In the genomic region with DNA sequence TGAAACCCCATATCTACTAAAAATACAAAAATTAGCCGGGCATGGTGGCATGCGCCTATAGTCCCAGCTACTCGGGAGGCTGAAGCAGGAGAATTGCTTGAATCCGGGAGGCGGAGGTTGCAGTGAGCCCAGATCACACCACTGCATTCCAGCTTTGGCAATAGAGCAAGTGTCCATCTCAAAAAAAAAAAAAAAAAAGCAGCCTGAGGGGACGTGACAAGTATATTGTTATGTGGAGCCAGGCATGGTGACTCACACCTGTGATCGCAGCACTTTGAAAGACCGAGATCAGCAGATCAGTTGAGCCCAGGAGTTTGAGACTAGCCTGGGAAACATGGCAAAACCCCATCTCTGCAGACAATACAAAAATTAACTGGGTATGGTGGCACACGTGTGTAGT, we compare ENCODE assay signal across 3 cellular contexts. TPM values are rescaled to one million over a fixed set of nuclear protein-coding genes. Genes with fewer than 3 reads are reported as not detected.
"Had no signal": no experiment of that assay in that cellular context is flagged by ENCODE, and none has a peak within 500 bp of the region (broad histone marks: within the 10 kb centered on the region; RNA-seq: fewer than 3 reads in every experiment).

No MANE protein-coding gene starts in this region.

RNA-seq across cellular contexts. Expression of a gene that starts 35.2 kb away (rescaled TPM):
- total RNA-seq: esophagus squamous epithelium, occipital lobe, uterus had no signal
